8 cellular contexts compared by ENCODE assay signal in the genomic region with DNA sequence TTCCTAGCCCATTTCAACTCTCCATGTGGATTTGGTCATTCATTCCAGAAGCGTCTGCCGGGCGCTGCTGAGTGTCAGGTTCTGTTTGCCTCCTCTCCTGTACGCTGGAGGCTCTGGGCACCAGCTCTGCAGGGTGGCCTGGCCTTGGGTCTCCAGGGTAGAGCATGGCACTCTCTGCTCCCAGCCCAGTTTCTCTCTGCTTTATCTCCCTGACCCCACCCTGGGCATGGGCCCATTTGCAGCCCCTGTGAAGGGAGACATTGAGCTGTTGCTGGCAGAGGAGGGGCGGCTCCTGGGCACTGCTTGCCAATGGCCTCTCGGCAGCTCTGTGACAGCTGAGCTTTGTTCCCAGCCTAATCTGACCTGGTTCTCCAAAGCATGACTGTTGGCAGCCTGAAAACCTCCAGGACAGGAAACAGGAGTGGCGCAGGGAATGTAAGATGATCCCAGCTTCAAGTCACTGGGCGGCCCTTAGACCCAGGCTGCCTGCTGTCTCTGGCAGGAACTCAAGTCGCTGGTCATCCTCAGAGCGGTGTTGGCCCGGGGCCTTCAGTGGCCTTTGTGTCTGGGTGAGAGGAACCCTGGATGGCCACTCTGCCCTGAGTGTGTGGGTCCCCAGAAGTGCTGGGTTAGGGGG.
DNase-seq lines count a peak whose midpoint lies in the region; ATAC-seq, FAIRE-seq and TF ChIP-seq lines count a peak whose summit lies in the region.
"Had no signal": no experiment of that assay in that cellular context is flagged by ENCODE, and none has a peak within 500 bp of the region (broad histone marks: within the 10 kb centered on the region; RNA-seq: fewer than 3 reads in every experiment).

No MANE protein-coding gene starts in this region.

- intact Hi-C loops in transverse colon (cut with DNase I; ENCODE audit: low total_unique reads) = no loop called here

- 64% methylated on average over 11 of the region's 11 CpGs for WGBS in HUES64
- 33% methylated on average over 11 of the region's 11 CpGs; no CpG with 5 or more reads in 1 of the 2 donors for WGBS in transverse colon (ENCODE audit: low coverage in 1 of 2), 2 donors

- peaks cover 4% of the 10 kb centered on the region for H3K36me3 Mint-ChIP-seq in astrocyte (ENCODE audit: low read depth, unreplicated experiment)

- H3K9me3 ChIP-seq in HUES64 (ENCODE audit: insufficient read depth, low read depth, low read length) (no peaks in the 10 kb centered on the region), astrocyte (ENCODE audit: insufficient read depth, low read depth, low read length) (no peaks in the 10 kb centered on the region), transverse colon (no peaks in the 10 kb centered on the region)

- ATAC-seq in HG03159 (IDR thresholded peaks at IDR 0.05; ENCODE audit: unreplicated experiment) (no peak), HG03025 (IDR thresholded peaks at IDR 0.05; ENCODE audit: low FRiP score, unreplicated experiment) (no peak)

- peaks cover 20% of the 10 kb centered on the region for H3K79me2 ChIP-seq in astrocyte (ENCODE audit: insufficient read depth, low read length)

- no peak for TF ChIP-seq EP300 in transverse colon (IDR thresholded peaks at IDR 0.05; ENCODE audit: low read depth)

- no peak for FAIRE-seq in astrocyte (lab: Jason Lieb, UNC)

- DNase-seq in astrocyte (ENCODE audit: low read depth) = peak; percentile 95
- peak; percentile 58 for DNase-seq in kidney glomerular epithelial cell (lab: John Stamatoyannopoulos, UW)
- peak; percentile 70 for DNase-seq in transverse colon
- no peak for DNase-seq in activated T-cell treated with anti-CD3 and anti-CD28 coated beads, Interleukin-2, amount 50 U/mL, for 48 hours

- peaks cover 3% of the 10 kb centered on the region for H3K27me3 Mint-ChIP-seq in astrocyte (ENCODE audit: low read depth, unreplicated experiment)

- H3K4me1 ChIP-seq in HUES64 (ENCODE audit: insufficient read depth, low read length) = peaks cover 26% of the 10 kb centered on the region
- H3K4me1 ChIP-seq in astrocyte (ENCODE audit: insufficient read depth, low read length) = peaks cover 53% of the 10 kb centered on the region
- peaks cover 24 to 53% (median 49%) of the 10 kb centered on the region in 4 donors for H3K4me1 ChIP-seq in transverse colon

- no peak overlapping the region for H2AFZ ChIP-seq in astrocyte (ENCODE audit: low read depth, low read length)

- TF ChIP-seq CTCF in astrocyte (IDR thresholded peaks at IDR 0.05; ENCODE audit: insufficient read depth, low read depth, low read length) = no peak
- TF ChIP-seq CTCF in transverse colon (IDR thresholded peaks at IDR 0.05) = no peak

- H3K9ac ChIP-seq in HUES64 (ENCODE audit: low read depth, low read length) = no peak overlapping the region
- H3K9ac ChIP-seq in astrocyte (ENCODE audit: low read length) = peak overlapping the region; percentile 81

- no peak overlapping the region for H3K4me3 Mint-ChIP-seq in astrocyte (ENCODE audit: unreplicated experiment)

- H3K27ac Mint-ChIP-seq in astrocyte (ENCODE audit: unreplicated experiment) = peak overlapping the region; percentile 66

- H3K27ac ChIP-seq in HUES64 (ENCODE audit: low read depth, low read length) (peak overlapping the region; percentile 40; the same call in 1 of the 2 replicates), astrocyte (ENCODE audit: low read depth, low read length) (peak overlapping the region; percentile 88), transverse colon (peak overlapping the region; percentile 87 to 90 (median 88))
- H3K27ac ChIP-seq: SK-N-MC had no signal

- TF ChIP-seq POLR2A in transverse colon (IDR thresholded peaks at IDR 0.05) = no peak

- H3K4me3 ChIP-seq in HUES64 (ENCODE audit: low read length) = no peak overlapping the region
- no peak overlapping the region for H3K4me3 ChIP-seq in astrocyte (ENCODE audit: insufficient read depth, low read depth, low read length)
- no peak overlapping the region for H3K4me3 ChIP-seq in transverse colon
- H3K4me3 ChIP-seq: SK-N-MC had no signal

- no peaks in the 10 kb centered on the region for H4K20me1 ChIP-seq in astrocyte (ENCODE audit: insufficient read depth, low read length)

- H3K4me1 Mint-ChIP-seq in astrocyte (ENCODE audit: low read depth, unreplicated experiment) = peaks cover 22% of the 10 kb centered on the region

- in situ Hi-C loops in transverse colon (cut with MboI; ENCODE audit: low pct_ligation_motif_present in 1 of 4, low pct_unique_long_range_greater_than_20kb in 1 of 4, low sequenced_read_pairs in 3 of 4) = no loop called here

- no peaks in the 10 kb centered on the region for H3K36me3 ChIP-seq in HUES64 (ENCODE audit: insufficient read depth, low read length)
- no peaks in the 10 kb centered on the region for H3K36me3 ChIP-seq in astrocyte (ENCODE audit: insufficient read depth, low read length)
- H3K36me3 ChIP-seq in transverse colon = no peaks in the 10 kb centered on the region

- H3K9me3 Mint-ChIP-seq in astrocyte (ENCODE audit: unreplicated experiment) = no peaks in the 10 kb centered on the region

- H3K27me3 ChIP-seq in HUES64 (ENCODE audit: insufficient read depth, low read length) (0 out of 2 replicates have a peak, but pooled peaks cover under 1% of the 10 kb centered on the region), astrocyte (ENCODE audit: insufficient read depth, low read length) (no peaks in the 10 kb centered on the region), transverse colon (no peaks in the 10 kb centered on the region)

- H3K4me2 ChIP-seq in astrocyte (ENCODE audit: low read length) = peak overlapping the region; percentile 80

Comparison
In these comparisons a context has a peak if more than half of its experiments do, and no peak if none do; other contexts are left out.
1. DNase-seq: peak in astrocyte (single experiment), kidney glomerular epithelial cell (single experiment) and transverse colon (single experiment); none in activated T-cell treated with anti-CD3 and anti-CD28 coated beads, Interleukin-2, amount 50 U/mL, for 48 hours (0 of 2).
2. Peak in every context shown above with its lines, with median percentiles within 50 percentile points of each other: H3K27ac ChIP-seq.